Comparison of ENCODE assay signal across 8 cellular contexts in genomic region chr18:54223568-54224241, GRCh38. TPM values are rescaled to one million over a fixed set of nuclear protein-coding genes. Genes with fewer than 3 reads are reported as not detected.
DNase-seq lines count a peak whose midpoint lies in the region; ATAC-seq, FAIRE-seq and TF ChIP-seq lines count a peak whose summit lies in the region.

No MANE protein-coding gene starts in this region.

- peaks cover 15% of the 10 kb centered on the region; the same call in 1 of the 2 replicates for H4K20me1 ChIP-seq in HepG2 (ENCODE audit: insufficient read depth, low read length)

- no peak overlapping the region for H2AFZ ChIP-seq in HepG2 (ENCODE audit: low read length)

- FAIRE-seq in A549 (lab: Jason Lieb, UNC) (no peak), HepG2 (lab: Jason Lieb, UNC) (no peak)

- H3K27me3 ChIP-seq in HepG2 (ENCODE audit: control insufficient read depth in 1 of 2, insufficient read depth in 2 of 2, low read length in 2 of 2) = no peaks in the 10 kb centered on the region

- TF ChIP-seq EP300 in A549 (IDR thresholded peaks at IDR 0.05) (no peak), HepG2 (IDR thresholded peaks at IDR 0.05; ENCODE audit: low read depth in 2 of 2, low read length in 2 of 2) (no peak), HepG2 (CRISPR knock-in tag; IDR thresholded peaks at IDR 0.05; ENCODE audit: borderline replicate concordance) (no peak)

- H3K4me1 ChIP-seq in A549 = peaks cover 26% of the 10 kb centered on the region; the same call in 2 of the 3 replicates
- peaks cover 56% of the 10 kb centered on the region for H3K4me1 ChIP-seq in HepG2 (ENCODE audit: insufficient read depth, low read length)

- peak; percentile 6 to 51; a peak in 4 of 6 replicates for ATAC-seq in A549
- peak; percentile 11 for ATAC-seq in GM18858 (IDR thresholded peaks at IDR 0.05; ENCODE audit: unreplicated experiment)
- ATAC-seq in HG03095 (IDR thresholded peaks at IDR 0.05; ENCODE audit: unreplicated experiment) = peak; percentile 5
- ATAC-seq in HepG2 = no peak

- in situ Hi-C loops in HepG2 (cut with HindIII; ENCODE audit: extremely low pct_ligation_motif_present, low pct_unique_long_range_greater_than_20kb) = loop anchor here (10.0 kb wide), 1 partner anchor 51 kb away; no protein-coding TSS in a partner anchor

- H3K4me3 ChIP-seq in A549 = peak overlapping the region; percentile 95
- peak overlapping the region; percentile 63 to 76 (median 72) for H3K4me3 ChIP-seq in HepG2 (replicated peaks in 1 of 3; ENCODE audit: insufficient read depth in 1 of 3, low read depth in 2 of 3, low read length in 3 of 3)

- H3K4me2 ChIP-seq in A549 (peak overlapping the region; percentile 97), HepG2 (ENCODE audit: low read depth, low read length) (peak overlapping the region; percentile 99)

- POLR2A ChIA-PET in A549 (lab: Yijun Ruan, JAX) (interaction anchor here (1.7 kb wide), 1 partner anchor 46 kb away, joined by 12 read pairs; the partner anchor contains the start of gene POLI), HepG2 (lab: Yijun Ruan, JAX) (interaction anchor here (1.0 to 2.1 kb wide), 3 partner anchors 23 to 46 kb away, joined by 4 to 10 read pairs (median 5); partner anchors contain the start of gene POLI)

- DNase-seq in A549 (ENCODE audit: low read depth in 1 of 2, low spot score in 1 of 2) (peak in 1 of 2 experiments; percentile 46), NCI-H2196 (lab: John Stamatoyannopoulos, UW; ENCODE audit: unreplicated experiment) (peak; percentile 58), dermis blood vessel endothelial cell (peak; percentile 88), HepG2 (ENCODE audit: low spot score) (no peak)
- DNase-seq in activated CD4-positive, alpha-beta T cell treated with anti-CD3 and anti-CD28 coated beads for 24 hours (ENCODE audit: low read depth in 2 of 2) = peak; percentile 33 to 38
- peak in 2 of 3 experiments; percentile 53 to 58 for DNase-seq in stimulated activated CD4-positive, alpha-beta T cell treated with anti-CD3 and anti-CD28 coated beads, TNF-alpha, amount 100 ng/mL, for 24 hours (ENCODE audit: low read depth in 3 of 3)

- H3K9ac ChIP-seq in HepG2 (ENCODE audit: insufficient read depth, low read depth, low read length) = peak overlapping the region; percentile 55

- TF ChIP-seq POLR2A in A549 (IDR thresholded peaks at IDR 0.05; ENCODE audit: low read length) (no peak), HepG2 (IDR thresholded peaks at IDR 0.05; ENCODE audit: insufficient read depth in 1 of 2, low read depth in 2 of 2, low read length in 2 of 2) (no peak)

- BruUV-seq in HepG2 (replicated peaks; lab: Mats Ljungman, UMichigan) = no TSS peak

- intact Hi-C loops in HepG2 (cut with micrococcal nuclease; ENCODE audit: unreplicated experiment) = loop anchor here (1.0 to 2.0 kb wide), 4 partner anchors 23 to 133 kb away; partner anchors contain the start of genes C18orf54, POLI and STARD6

- no peak; the same call in 2 of the 3 replicates for TF ChIP-seq CTCF in A549 (IDR thresholded peaks at IDR 0.05)
- TF ChIP-seq CTCF in HepG2 (CRISPR knock-in tag; IDR thresholded peaks at IDR 0.05) = no peak

- TF ChIP-seq RAD21 in A549 (conservative IDR thresholded peaks at IDR 0.05 in 1 of 2, IDR thresholded peaks at IDR 0.05 in 1 of 2) (no peak), HepG2 (CRISPR knock-in tag; IDR thresholded peaks at IDR 0.05) (no peak)

- CTCF ChIA-PET in A549 (lab: Yijun Ruan, JAX) (interaction anchor here (0.8 to 1.7 kb wide), 6 partner anchors 9 to 66 kb away, joined by 3 to 9 read pairs (median 4); no protein-coding TSS in a partner anchor), HepG2 (lab: Yijun Ruan, JAX; ENCODE audit: low intra/inter-chr PET ratio, low total read pairs) (interaction anchor here (1.1 to 1.6 kb wide), 2 partner anchors 46 to 47 kb away, joined by 9 read pairs; partner anchors contain the start of gene POLI)

- 2% methylated on average over 10 of the region's 39 CpGs for WGBS in A549 (ENCODE audit: missing lambda C conversion rate)
- 5% methylated on average over 23 of the region's 39 CpGs for WGBS in HepG2 (ENCODE audit: low lambda C conversion rate)

- peaks cover 46% of the 10 kb centered on the region for H3K79me2 ChIP-seq in HepG2 (ENCODE audit: insufficient read depth, low read length)

- H3K36me3 ChIP-seq in HepG2 (replicated peaks in 1 of 2; ENCODE audit: control insufficient read depth in 1 of 2, insufficient read depth in 2 of 2, low read length in 2 of 2) = no peaks in the 10 kb centered on the region

- no peaks in the 10 kb centered on the region for H3K9me3 ChIP-seq in A549
- no peaks in the 10 kb centered on the region for H3K9me3 ChIP-seq in HepG2 (ENCODE audit: low read length)

- H3K27ac ChIP-seq in A549 (peak overlapping the region; percentile 87 to 100), HepG2 (ENCODE audit: extremely low read length, insufficient read depth, low read length) (no peak overlapping the region)

TF ChIP-seq in A549, 52 proteins besides CTCF, POLR2A, EP300 and RAD21 (continues in another document):
- TF ChIP-seq MYC (IDR thresholded peaks at IDR 0.05; ENCODE audit: borderline replicate concordance, low read length) (no peak), ZC3H11A (IDR thresholded peaks at IDR 0.05) (no peak)

TF ChIP-seq in HepG2, 621 proteins besides CTCF, POLR2A, EP300 and RAD21 (continues in another document):
- TF ChIP-seq NR2F6 (IDR thresholded peaks at IDR 0.05) = peak; percentile 47; the same call in 1 of the 2 replicates
- peak; percentile 59; the same call in 1 of the 2 replicates for TF ChIP-seq NR2F6 (CRISPR knock-in tag; IDR thresholded peaks at IDR 0.05)

RNA-seq across cellular contexts. Expression of gene MBD2, which starts 0.8 kb away (rescaled TPM):
- polyA plus RNA-seq in A549 (2011; rRNA removed) (44.5 and 48.2 TPM in 2 replicates), A549 (2017; fragmentation: RNase III; extraction: RNeasy Plus Mini Kit Qiagen cat#74134 plus additional on column Dnase treatment) (37.2 to 43.4 TPM (median 42.2 TPM) in 3 replicates), HepG2 (2011; rRNA removed) (15.1 and 19.1 TPM in 2 replicates)
- 11.0 and 13.0 TPM in 2 replicates for polyA plus RNA-seq in A549 (2012; cell fraction: cytosol; rRNA removed)
- 3.6 and 5.2 TPM in 2 replicates for polyA plus RNA-seq in A549 (2012; cell fraction: nucleus; rRNA removed)
- 32.4 and 45.9 TPM in 2 replicates for polyA minus RNA-seq in A549 (2011; rRNA and poly(A)+ RNA removed)
- total RNA-seq in dermis blood vessel endothelial cell (26.7 and 34.4 TPM in 2 replicates), HepG2 (2016; rRNA removed; fragmentation: Illumina TruSeq; extraction: Trizol) (38.5 and 48.6 TPM in 2 replicates)
- 24.9 and 27.3 TPM in 2 replicates for total RNA-seq in HepG2 (2016; cell fraction: cytosol; rRNA removed; fragmentation: Illumina TruSeq; extraction: Trizol; ENCODE audit: low read depth)
- 29.4 and 38.2 TPM in 2 replicates for total RNA-seq in HepG2 (2016; cell fraction: insoluble cytoplasmic fraction; rRNA removed; fragmentation: Illumina TruSeq; extraction: Trizol)
- total RNA-seq in HepG2 (2016; cell fraction: membrane; rRNA removed; fragmentation: Illumina TruSeq; extraction: Trizol) = 63.4 and 68.1 TPM in 2 replicates
- total RNA-seq in HepG2 (2016; cell fraction: nucleus; rRNA removed; fragmentation: Illumina TruSeq; extraction: Trizol) = 10.7 and 13.6 TPM in 2 replicates
- 7.8 and 10.5 TPM in 2 replicates for polyA plus RNA-seq in HepG2 (2011; cell fraction: cytosol; rRNA removed)
- polyA plus RNA-seq in HepG2 (2011; cell fraction: nucleus; rRNA removed) = 7.1 and 7.5 TPM in 2 replicates
- 13.7 and 24.4 TPM in 2 replicates for polyA plus RNA-seq in HepG2 (2012)
- 46.2 and 46.3 TPM in 2 replicates for polyA plus RNA-seq in HepG2 (2016; cell fraction: cytosol; fragmentation: Illumina TruSeq; extraction: Trizol; ENCODE audit: low read depth)
- polyA plus RNA-seq in HepG2 (2016; cell fraction: insoluble cytoplasmic fraction; fragmentation: Illumina TruSeq; extraction: Trizol; ENCODE audit: low read depth) = 43.4 and 46.4 TPM in 2 replicates
- polyA plus RNA-seq in HepG2 (2016; cell fraction: membrane; fragmentation: Illumina TruSeq; extraction: Trizol; ENCODE audit: low read depth) = 55.8 and 75.8 TPM in 2 replicates
- polyA plus RNA-seq in HepG2 (2016; cell fraction: nucleus; fragmentation: Illumina TruSeq; extraction: Trizol; ENCODE audit: insufficient read depth, low read depth) = 45.5 and 52.2 TPM in 2 replicates
- 17.9 and 34.9 TPM in 2 replicates for polyA minus RNA-seq in HepG2 (2011; rRNA and poly(A)+ RNA removed; ENCODE audit: low replicate concordance)
- 18.2 and 30.0 TPM in 2 replicates for polyA minus RNA-seq in HepG2 (2011; cell fraction: cytosol; rRNA and poly(A)+ RNA removed)
- polyA minus RNA-seq in HepG2 (2011; cell fraction: nucleus; rRNA and poly(A)+ RNA removed) = 15.5 and 16.7 TPM in 2 replicates

RNA-seq across cellular contexts. Expression of gene POLI, which starts 45.6 kb away (rescaled TPM):
- polyA plus RNA-seq in A549 (2011; rRNA removed) (22.5 and 30.1 TPM in 2 replicates), A549 (2017; fragmentation: RNase III; extraction: RNeasy Plus Mini Kit Qiagen cat#74134 plus additional on column Dnase treatment) (10.3 to 12.0 TPM (median 11.1 TPM) in 3 replicates), HepG2 (2011; rRNA removed) (17.2 and 21.2 TPM in 2 replicates)
- 3.8 TPM in 2 replicates for polyA plus RNA-seq in A549 (2012; cell fraction: cytosol; rRNA removed)
- polyA plus RNA-seq in A549 (2012; cell fraction: nucleus; rRNA removed) = 8.2 and 10.3 TPM in 2 replicates
- polyA minus RNA-seq in A549 (2011; rRNA and poly(A)+ RNA removed) = 18.8 and 20.5 TPM in 2 replicates
- total RNA-seq in dermis blood vessel endothelial cell (23.7 and 29.3 TPM in 2 replicates), HepG2 (2016; rRNA removed; fragmentation: Illumina TruSeq; extraction: Trizol) (14.1 and 16.8 TPM in 2 replicates)
- 41.2 and 49.7 TPM in 2 replicates for total RNA-seq in HepG2 (2016; cell fraction: cytosol; rRNA removed; fragmentation: Illumina TruSeq; extraction: Trizol; ENCODE audit: low read depth)
- total RNA-seq in HepG2 (2016; cell fraction: insoluble cytoplasmic fraction; rRNA removed; fragmentation: Illumina TruSeq; extraction: Trizol) = 15.2 and 16.9 TPM in 2 replicates
- total RNA-seq in HepG2 (2016; cell fraction: membrane; rRNA removed; fragmentation: Illumina TruSeq; extraction: Trizol) = 22.0 and 28.7 TPM in 2 replicates
- 24.8 and 26.2 TPM in 2 replicates for total RNA-seq in HepG2 (2016; cell fraction: nucleus; rRNA removed; fragmentation: Illumina TruSeq; extraction: Trizol)
- 3.6 and 4.5 TPM in 2 replicates for polyA plus RNA-seq in HepG2 (2011; cell fraction: cytosol; rRNA removed)
- 41.4 and 49.8 TPM in 2 replicates for polyA plus RNA-seq in HepG2 (2011; cell fraction: nucleus; rRNA removed)
- polyA plus RNA-seq in HepG2 (2012) = 10.6 and 14.5 TPM in 2 replicates
- 1.5 and 1.7 TPM in 2 replicates for polyA plus RNA-seq in HepG2 (2016; cell fraction: cytosol; fragmentation: Illumina TruSeq; extraction: Trizol; ENCODE audit: low read depth)
- polyA plus RNA-seq in HepG2 (2016; cell fraction: insoluble cytoplasmic fraction; fragmentation: Illumina TruSeq; extraction: Trizol; ENCODE audit: low read depth) = 14.7 and 14.8 TPM in 2 replicates
- polyA plus RNA-seq in HepG2 (2016; cell fraction: membrane; fragmentation: Illumina TruSeq; extraction: Trizol; ENCODE audit: low read depth) = 5.1 and 5.3 TPM in 2 replicates
- 57.5 and 59.9 TPM in 2 replicates for polyA plus RNA-seq in HepG2 (2016; cell fraction: nucleus; fragmentation: Illumina TruSeq; extraction: Trizol; ENCODE audit: insufficient read depth, low read depth)
- polyA minus RNA-seq in HepG2 (2011; rRNA and poly(A)+ RNA removed; ENCODE audit: low replicate concordance) = 4.6 and 6.5 TPM in 2 replicates
- polyA minus RNA-seq in HepG2 (2011; cell fraction: cytosol; rRNA and poly(A)+ RNA removed) = 7.3 and 10.0 TPM in 2 replicates
- polyA minus RNA-seq in HepG2 (2011; cell fraction: nucleus; rRNA and poly(A)+ RNA removed) = 46.1 and 47.0 TPM in 2 replicates
